In the genomic region with DNA sequence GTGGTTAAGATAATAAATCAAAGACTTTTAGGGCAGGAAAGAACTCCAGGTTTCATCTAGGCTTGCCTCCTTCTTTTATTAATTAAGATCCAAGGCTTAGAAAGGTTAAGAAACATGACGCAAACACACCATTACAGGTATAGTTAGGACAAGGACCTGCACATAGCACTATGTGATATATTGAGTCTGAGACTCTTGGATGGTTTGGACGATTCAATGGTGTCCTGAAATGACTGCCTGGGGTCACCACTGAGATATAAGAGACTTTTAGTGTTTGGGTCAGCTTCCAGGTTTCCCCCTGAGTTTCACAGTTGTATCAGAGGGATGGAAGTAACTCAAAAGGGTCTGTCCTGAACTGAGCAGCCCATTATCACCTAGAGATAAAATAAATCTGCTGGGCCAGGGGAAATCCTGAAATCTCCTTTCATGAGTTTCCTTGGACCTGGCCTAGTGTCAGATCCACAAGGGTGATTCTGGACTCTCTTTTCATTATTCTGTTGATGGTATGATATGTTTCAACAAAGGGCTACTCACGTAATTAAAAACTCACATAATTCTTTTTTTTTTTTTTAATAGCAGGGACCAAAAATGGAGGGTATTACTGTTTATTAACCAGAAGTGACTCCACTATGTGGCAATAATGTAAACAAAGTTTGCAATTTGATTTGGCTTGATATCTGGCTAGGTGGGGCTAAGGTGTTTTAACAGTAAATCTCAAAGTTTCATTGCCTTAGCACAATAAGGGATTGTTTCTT, we compare ENCODE assay signal across 8 cellular contexts. TPM values are rescaled to one million over a fixed set of nuclear protein-coding genes. Genes with fewer than 3 reads are reported as not detected.
"Had no signal": no experiment of that assay in that cellular context is flagged by ENCODE, and none has a peak within 500 bp of the region (broad histone marks: within the 10 kb centered on the region; RNA-seq: fewer than 3 reads in every experiment).

No MANE protein-coding gene starts in this region.

- H2AFZ ChIP-seq: GM23338 had no signal

- DNase-seq: H9, HCEC 1CT, KG1 had no signal

- FAIRE-seq: H1, H54, HTR-8/SVneo, K562 had no signal

- H3K4me2 ChIP-seq: GM23338 had no signal

- H3K4me3 ChIP-seq: GM23338, K562 had no signal

- ATAC-seq: GM23338, K562 had no signal

RNA-seq across cellular contexts. Expression of a gene that starts 55.6 kb away (rescaled TPM):
- total RNA-seq: GM23338, H1, H9, K562 had no signal
- polyA plus RNA-seq: GM23338, H1 had no signal
